1 cellular context compared by ENCODE assay signal in the genomic region with DNA sequence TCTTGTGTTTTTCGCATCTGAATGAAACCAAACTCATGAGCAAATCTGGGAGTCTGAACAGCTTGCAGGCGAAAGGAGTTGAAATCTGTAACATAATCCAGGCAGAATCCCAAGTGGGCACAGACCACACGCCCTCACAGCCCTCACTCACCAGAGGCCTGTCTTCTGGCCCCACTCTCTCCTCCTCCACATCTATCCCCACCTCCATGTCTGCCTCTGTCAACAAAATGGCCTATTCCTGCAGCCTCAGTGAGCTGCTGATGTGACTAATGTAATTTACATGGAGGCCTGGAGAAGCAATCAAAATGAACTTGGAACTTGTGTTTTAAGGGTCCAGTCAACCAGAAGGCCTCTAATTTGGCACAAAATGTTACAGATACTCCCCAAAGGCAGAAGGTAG.
TF ChIP-seq lines count a peak whose summit lies in the region.

No MANE protein-coding gene starts in this region.

TF ChIP-seq in WTC11, 78 proteins besides CTCF, POLR2A, EP300 and RAD21 (continued from another document):
- TF ChIP-seq, protein P1, sequence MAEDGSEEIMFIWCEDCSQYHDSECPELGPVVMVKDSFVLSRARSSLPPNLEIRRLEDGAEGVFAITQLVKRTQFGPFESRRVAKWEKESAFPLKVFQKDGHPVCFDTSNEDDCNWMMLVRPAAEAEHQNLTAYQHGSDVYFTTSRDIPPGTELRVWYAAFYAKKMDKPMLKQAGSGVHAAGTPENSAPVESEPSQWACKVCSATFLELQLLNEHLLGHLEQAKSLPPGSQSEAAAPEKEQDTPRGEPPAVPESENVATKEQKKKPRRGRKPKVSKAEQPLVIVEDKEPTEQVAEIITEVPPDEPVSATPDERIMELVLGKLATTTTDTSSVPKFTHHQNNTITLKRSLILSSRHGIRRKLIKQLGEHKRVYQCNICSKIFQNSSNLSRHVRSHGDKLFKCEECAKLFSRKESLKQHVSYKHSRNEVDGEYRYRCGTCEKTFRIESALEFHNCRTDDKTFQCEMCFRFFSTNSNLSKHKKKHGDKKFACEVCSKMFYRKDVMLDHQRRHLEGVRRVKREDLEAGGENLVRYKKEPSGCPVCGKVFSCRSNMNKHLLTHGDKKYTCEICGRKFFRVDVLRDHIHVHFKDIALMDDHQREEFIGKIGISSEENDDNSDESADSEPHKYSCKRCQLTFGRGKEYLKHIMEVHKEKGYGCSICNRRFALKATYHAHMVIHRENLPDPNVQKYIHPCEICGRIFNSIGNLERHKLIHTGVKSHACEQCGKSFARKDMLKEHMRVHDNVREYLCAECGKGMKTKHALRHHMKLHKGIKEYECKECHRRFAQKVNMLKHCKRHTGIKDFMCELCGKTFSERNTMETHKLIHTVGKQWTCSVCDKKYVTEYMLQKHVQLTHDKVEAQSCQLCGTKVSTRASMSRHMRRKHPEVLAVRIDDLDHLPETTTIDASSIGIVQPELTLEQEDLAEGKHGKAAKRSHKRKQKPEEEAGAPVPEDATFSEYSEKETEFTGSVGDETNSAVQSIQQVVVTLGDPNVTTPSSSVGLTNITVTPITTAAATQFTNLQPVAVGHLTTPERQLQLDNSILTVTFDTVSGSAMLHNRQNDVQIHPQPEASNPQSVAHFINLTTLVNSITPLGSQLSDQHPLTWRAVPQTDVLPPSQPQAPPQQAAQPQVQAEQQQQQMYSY (CRISPR knock-in tag; IDR thresholded peaks at IDR 0.05), result no peak
- TF ChIP-seq ZNF219 (CRISPR knock-in tag; IDR thresholded peaks at IDR 0.05; ENCODE audit: borderline replicate concordance) (no peak), NFYB (CRISPR knock-in tag; conservative IDR thresholded peaks at IDR 0.05; ENCODE audit: low read depth) (no peak), SMAD4 (CRISPR knock-in tag; IDR thresholded peaks at IDR 0.05) (no peak), JUN (CRISPR knock-in tag; IDR thresholded peaks at IDR 0.05) (no peak), ZNF232 (CRISPR knock-in tag; IDR thresholded peaks at IDR 0.05) (no peak), ZBTB21 (CRISPR knock-in tag; IDR thresholded peaks at IDR 0.05; ENCODE audit: borderline replicate concordance) (no peak)
- TF ChIP-seq, protein P2, sequence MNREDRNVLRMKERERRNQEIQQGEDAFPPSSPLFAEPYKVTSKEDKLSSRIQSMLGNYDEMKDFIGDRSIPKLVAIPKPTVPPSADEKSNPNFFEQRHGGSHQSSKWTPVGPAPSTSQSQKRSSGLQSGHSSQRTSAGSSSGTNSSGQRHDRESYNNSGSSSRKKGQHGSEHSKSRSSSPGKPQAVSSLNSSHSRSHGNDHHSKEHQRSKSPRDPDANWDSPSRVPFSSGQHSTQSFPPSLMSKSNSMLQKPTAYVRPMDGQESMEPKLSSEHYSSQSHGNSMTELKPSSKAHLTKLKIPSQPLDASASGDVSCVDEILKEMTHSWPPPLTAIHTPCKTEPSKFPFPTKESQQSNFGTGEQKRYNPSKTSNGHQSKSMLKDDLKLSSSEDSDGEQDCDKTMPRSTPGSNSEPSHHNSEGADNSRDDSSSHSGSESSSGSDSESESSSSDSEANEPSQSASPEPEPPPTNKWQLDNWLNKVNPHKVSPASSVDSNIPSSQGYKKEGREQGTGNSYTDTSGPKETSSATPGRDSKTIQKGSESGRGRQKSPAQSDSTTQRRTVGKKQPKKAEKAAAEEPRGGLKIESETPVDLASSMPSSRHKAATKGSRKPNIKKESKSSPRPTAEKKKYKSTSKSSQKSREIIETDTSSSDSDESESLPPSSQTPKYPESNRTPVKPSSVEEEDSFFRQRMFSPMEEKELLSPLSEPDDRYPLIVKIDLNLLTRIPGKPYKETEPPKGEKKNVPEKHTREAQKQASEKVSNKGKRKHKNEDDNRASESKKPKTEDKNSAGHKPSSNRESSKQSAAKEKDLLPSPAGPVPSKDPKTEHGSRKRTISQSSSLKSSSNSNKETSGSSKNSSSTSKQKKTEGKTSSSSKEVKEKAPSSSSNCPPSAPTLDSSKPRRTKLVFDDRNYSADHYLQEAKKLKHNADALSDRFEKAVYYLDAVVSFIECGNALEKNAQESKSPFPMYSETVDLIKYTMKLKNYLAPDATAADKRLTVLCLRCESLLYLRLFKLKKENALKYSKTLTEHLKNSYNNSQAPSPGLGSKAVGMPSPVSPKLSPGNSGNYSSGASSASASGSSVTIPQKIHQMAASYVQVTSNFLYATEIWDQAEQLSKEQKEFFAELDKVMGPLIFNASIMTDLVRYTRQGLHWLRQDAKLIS (CRISPR knock-in tag; IDR thresholded peaks at IDR 0.05; ENCODE audit: borderline replicate concordance), result no peak
